22 cellular contexts compared by ENCODE assay signal in the genomic region with DNA sequence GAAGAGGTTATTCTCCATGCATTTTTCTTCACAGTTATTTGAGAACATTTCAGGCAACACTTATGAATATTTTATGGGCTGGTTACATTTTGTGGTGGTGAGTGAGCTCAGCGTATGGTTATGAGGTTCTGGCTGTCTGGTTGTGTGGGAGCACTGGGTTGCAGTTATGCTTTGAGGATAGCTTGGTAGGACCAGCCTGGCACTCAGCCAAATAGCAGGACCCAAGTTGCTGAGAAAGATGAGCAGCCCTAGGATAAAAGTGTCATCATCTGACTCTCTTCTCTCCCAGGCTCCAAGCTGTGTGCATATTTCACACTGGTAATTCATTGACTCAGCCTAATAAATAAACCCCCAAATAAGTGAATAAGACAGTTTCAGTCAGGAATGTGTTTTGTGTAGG. TPM values are rescaled to one million over a fixed set of nuclear protein-coding genes. Genes with fewer than 3 reads are reported as not detected.
DNase-seq lines count a peak whose midpoint lies in the region; ATAC-seq, FAIRE-seq and TF ChIP-seq lines count a peak whose summit lies in the region.
"Had no signal": no experiment of that assay in that cellular context is flagged by ENCODE, and none has a peak within 500 bp of the region (broad histone marks: within the 10 kb centered on the region; RNA-seq: fewer than 3 reads in every experiment).

No MANE protein-coding gene starts in this region.

- H4K20me1 ChIP-seq in astrocyte (ENCODE audit: insufficient read depth, low read length): no peaks in the 10 kb centered on the region

- H2AFZ ChIP-seq in astrocyte (ENCODE audit: low read depth, low read length): no peak overlapping the region

- H3K4me1 ChIP-seq in astrocyte (ENCODE audit: insufficient read depth, low read length) (no peaks in the 10 kb centered on the region), pancreas (no peaks in the 10 kb centered on the region)

- H3K36me3 ChIP-seq in astrocyte (ENCODE audit: insufficient read depth, low read length): no peaks in the 10 kb centered on the region
- no peaks in the 10 kb centered on the region for H3K36me3 ChIP-seq in pancreas

- 88 to 89% methylated on average over 1 of the region's 1 CpG for WGBS in pancreas, 2 donors

- H3K79me2 ChIP-seq in astrocyte (ENCODE audit: insufficient read depth, low read length): no peaks in the 10 kb centered on the region

- no peak overlapping the region for H3K4me2 ChIP-seq in astrocyte (ENCODE audit: low read length)
- H3K4me2 ChIP-seq: SK-N-SH had no signal

- DNase-seq in EH (ENCODE audit: low read depth): peak; percentile 38
- DNase-seq in HFFc6: peak; percentile 5
- DNase-seq in astrocyte (ENCODE audit: low read depth): no peak
- DNase-seq in myocyte (ENCODE audit: low read depth): peak; percentile 12
- DNase-seq in stimulated activated CD4-positive, alpha-beta T cell treated with anti-CD3 and anti-CD28 coated beads, Interleukin-12 subunit alpha, Interleukin-12 subunit beta, amount 100 ng/mL, for 4 hours: no peak
- DNase-seq in HT-29 (ENCODE audit: low spot score): no peak
- no peak for DNase-seq in pancreas
- DNase-seq: CD4-positive, CD25-positive, alpha-beta regulatory T cell; H7; MV-4-11; NCI-H1105 treated with DMSO at 0.1 percent for 48 hours; NCI-H2029 treated with DMSO at 0.1 percent for 48 hours; NCI-H2171 treated with DMSO at 0.1 percent for 48 hours; NCI-H524 treated with DMSO at 0.1 percent for 48 hours; SHP77 treated with DMSO at 0.1 percent for 48 hours; SK-N-SH had no signal

- H3K27me3 Mint-ChIP-seq in HFFc6 (ENCODE audit: insufficient read depth): peaks cover 9% of the 10 kb centered on the region
- peaks cover 11% of the 10 kb centered on the region for H3K27me3 Mint-ChIP-seq in astrocyte (ENCODE audit: low read depth, unreplicated experiment)

- no peaks in the 10 kb centered on the region for H3K36me3 Mint-ChIP-seq in HFFc6 (ENCODE audit: low read depth)
- H3K36me3 Mint-ChIP-seq in astrocyte (ENCODE audit: low read depth, unreplicated experiment): no peaks in the 10 kb centered on the region
- H3K36me3 Mint-ChIP-seq: CD4-positive, CD25-positive, alpha-beta regulatory T cell had no signal

- no peak overlapping the region for H3K27ac Mint-ChIP-seq in HFFc6
- peak overlapping the region; percentile 67 for H3K27ac Mint-ChIP-seq in astrocyte (ENCODE audit: unreplicated experiment)
- H3K27ac Mint-ChIP-seq: CD4-positive, CD25-positive, alpha-beta regulatory T cell had no signal

- TF ChIP-seq CTCF in HFFc6 (IDR thresholded peaks at IDR 0.05) (no peak), astrocyte (IDR thresholded peaks at IDR 0.05; ENCODE audit: insufficient read depth, low read depth, low read length) (no peak), pancreas (IDR thresholded peaks at IDR 0.05) (no peak)

- H3K9me3 ChIP-seq in astrocyte (ENCODE audit: insufficient read depth, low read depth, low read length) (no peaks in the 10 kb centered on the region), pancreas (no peaks in the 10 kb centered on the region)
- H3K9me3 ChIP-seq: SK-N-SH had no signal

- H3K27ac ChIP-seq in astrocyte (ENCODE audit: low read depth, low read length) (no peak overlapping the region), pancreas (no peak overlapping the region)
- H3K27ac ChIP-seq: HL-60, RWPE1 had no signal

- H3K4me1 Mint-ChIP-seq in HFFc6 (ENCODE audit: low read depth): no peaks in the 10 kb centered on the region
- peaks cover 4% of the 10 kb centered on the region for H3K4me1 Mint-ChIP-seq in astrocyte (ENCODE audit: low read depth, unreplicated experiment)
- H3K4me1 Mint-ChIP-seq: CD4-positive, CD25-positive, alpha-beta regulatory T cell had no signal

- H3K4me3 ChIP-seq in astrocyte (ENCODE audit: insufficient read depth, low read depth, low read length) (no peak overlapping the region), pancreas (no peak overlapping the region)

- H3K27me3 ChIP-seq in astrocyte (ENCODE audit: insufficient read depth, low read length) (peaks cover 9% of the 10 kb centered on the region), pancreas (no peaks in the 10 kb centered on the region)

- no peak for ATAC-seq in pancreas

- intact Hi-C loops in pancreas (cut with DNase I): no loop called here

- FAIRE-seq in astrocyte (lab: Jason Lieb, UNC): no peak
- no peak for FAIRE-seq in pancreas (lab: Jason Lieb, UNC)

- H3K9me3 Mint-ChIP-seq in HFFc6: no peaks in the 10 kb centered on the region
- H3K9me3 Mint-ChIP-seq in astrocyte (ENCODE audit: unreplicated experiment): no peaks in the 10 kb centered on the region
- H3K9me3 Mint-ChIP-seq: CD4-positive, CD25-positive, alpha-beta regulatory T cell had no signal

- H3K4me3 Mint-ChIP-seq in HFFc6 (no peak overlapping the region), astrocyte (ENCODE audit: unreplicated experiment) (peak overlapping the region; percentile 17)
- H3K4me3 Mint-ChIP-seq: CD4-positive, CD25-positive, alpha-beta regulatory T cell had no signal

- H3K9ac ChIP-seq in astrocyte (ENCODE audit: low read length): no peak overlapping the region
- H3K9ac ChIP-seq: SK-N-SH had no signal

RNA-seq across cellular contexts. Expression of gene SRSF8, which starts 8.1 kb away (rescaled TPM):
- total RNA-seq in HFFc6 (2021; fragmentation: NEBNext Ultra II Directional; extraction: Animal tissue kit (Norgen Biotek cat#: 25700)): 10 to 100 TPM; 27.7 to 35.6 (median 32.6) TPM
- total RNA-seq in astrocyte (41.6 and 47.5 TPM in 2 replicates), myocyte (18.4 and 28.7 TPM in 2 replicates), pancreas (10 to 100 TPM; 17.3 to 30.3 (median 25.0) TPM)
- 28.4 TPM for polyA plus RNA-seq in myocyte (2012)
- total RNA-seq in HT-29 (2014; rRNA removed; shearing (Covaris generic)): 20.2 and 22.4 TPM in 2 replicates
- polyA plus RNA-seq in pancreas: 10 to 100 TPM; 28.5 to 35.9 TPM

RNA-seq across cellular contexts. Expression of gene KDM4F, which starts 9.4 kb away (rescaled TPM):
- total RNA-seq in HFFc6 (2021; fragmentation: NEBNext Ultra II Directional; extraction: Animal tissue kit (Norgen Biotek cat#: 25700)): not detected
- total RNA-seq in astrocyte: not detected in 2 replicates
- total RNA-seq in myocyte: not detected in 2 replicates
- polyA plus RNA-seq in myocyte (2012): not detected
- not detected in 2 replicates for total RNA-seq in HT-29 (2014; rRNA removed; shearing (Covaris generic))
- total RNA-seq in pancreas: not detected
- polyA plus RNA-seq in pancreas: not detected
- total RNA-seq: A673; CD4-positive, CD25-positive, alpha-beta regulatory T cell; H7; HT1080; M059J had no signal
- polyA plus RNA-seq: BJ; CD4-positive, CD25-positive, alpha-beta regulatory T cell; SK-N-SH had no signal

RNA-seq across cellular contexts. Expression of gene ENDOD1, which starts 31.0 kb away (rescaled TPM):
- total RNA-seq in HFFc6 (2021; fragmentation: NEBNext Ultra II Directional; extraction: Animal tissue kit (Norgen Biotek cat#: 25700)): 10 to 100 TPM; 23.1 to 27.3 (median 25.3) TPM
- total RNA-seq in astrocyte (29.8 and 34.4 TPM in 2 replicates), myocyte (21.7 and 64.8 TPM in 2 replicates), pancreas (1 to 10 TPM; 3.3 to 8.9 (median 5.1) TPM)
- 8.1 TPM for polyA plus RNA-seq in myocyte (2012)
- total RNA-seq in HT-29 (2014; rRNA removed; shearing (Covaris generic)): 33.7 and 37.0 TPM in 2 replicates
- 1 to 10 TPM; 2.0 to 5.8 TPM for polyA plus RNA-seq in pancreas

RNA-seq across cellular contexts. Expression of gene KDM4E, which starts 33.6 kb away (rescaled TPM):
- not detected for total RNA-seq in HFFc6 (2021; fragmentation: NEBNext Ultra II Directional; extraction: Animal tissue kit (Norgen Biotek cat#: 25700))
- 0.41 TPM in 1 of 2 replicates, not detected in the other for total RNA-seq in astrocyte
- total RNA-seq in myocyte: not detected in 2 replicates
- not detected for polyA plus RNA-seq in myocyte (2012)
- total RNA-seq in HT-29 (2014; rRNA removed; shearing (Covaris generic)): not detected in 2 replicates
- total RNA-seq in pancreas: not detected
- polyA plus RNA-seq in pancreas: not detected
- total RNA-seq: A673; CD4-positive, CD25-positive, alpha-beta regulatory T cell; H7; HT1080; M059J had no signal
- polyA plus RNA-seq: BJ; CD4-positive, CD25-positive, alpha-beta regulatory T cell had no signal

Comparison
In these comparisons a context has a peak if more than half of its experiments do, and no peak if none do; other contexts are left out.
1. DNase-seq: peak in EH (single experiment), HFFc6 (single experiment) and myocyte (single experiment); none in astrocyte (single experiment), stimulated activated CD4-positive, alpha-beta T cell treated with anti-CD3 and anti-CD28 coated beads, Interleukin-12 subunit alpha, Interleukin-12 subunit beta, amount 100 ng/mL, for 4 hours (single experiment), HT-29 (single experiment) and pancreas (0 of 6).